18 cellular contexts compared by ENCODE assay signal in the genomic region with DNA sequence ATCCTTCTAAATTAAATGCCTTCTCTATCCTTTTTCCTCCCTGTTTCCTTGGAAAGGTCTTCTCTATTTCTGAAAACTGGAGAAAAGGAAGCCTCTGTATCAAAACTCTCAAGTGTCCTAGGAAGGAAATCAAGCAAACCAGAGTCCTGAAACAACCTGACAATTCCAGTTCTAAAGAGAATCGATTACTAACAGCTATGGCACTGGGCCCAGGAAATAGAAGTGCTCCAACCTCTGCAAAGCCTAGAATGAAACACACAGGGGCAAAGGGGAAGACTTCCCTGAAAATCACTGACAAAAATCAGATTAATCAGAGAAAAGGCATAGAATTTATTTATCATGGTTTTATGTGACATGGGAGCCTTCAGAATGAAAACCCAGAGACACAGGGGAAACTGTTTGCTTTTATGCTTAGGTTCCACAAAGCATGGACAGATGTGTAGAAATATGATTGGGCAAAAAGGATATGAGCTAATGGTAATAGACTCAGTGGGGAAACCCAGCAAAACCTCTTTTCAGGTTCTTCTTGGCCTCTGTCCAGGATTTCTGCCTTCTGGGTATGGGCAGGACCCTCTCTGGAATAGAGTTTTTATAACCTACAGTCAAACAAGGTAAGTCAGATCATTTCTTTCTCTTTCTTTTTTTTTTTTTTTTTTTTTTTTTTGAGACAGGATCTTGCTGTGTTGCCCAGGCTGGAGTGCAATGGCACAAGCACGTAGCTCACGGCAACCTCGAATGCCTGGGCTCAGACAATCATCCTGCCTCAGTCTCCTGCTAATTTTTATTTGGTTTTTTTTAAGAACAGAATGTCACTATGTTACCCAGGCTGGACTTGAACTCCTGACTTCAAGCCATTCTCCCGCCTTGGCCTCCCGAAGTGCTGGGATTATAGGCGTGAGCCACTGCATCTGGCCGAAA.
A peak's percentile ranks its signal among the peaks of the same experiment; 100 is the strongest.
DNase-seq lines count a peak whose midpoint lies in the region; ATAC-seq, FAIRE-seq and TF ChIP-seq lines count a peak whose summit lies in the region.
"Had no signal": no experiment of that assay in that cellular context is flagged by ENCODE, and none has a peak within 500 bp of the region (broad histone marks: within the 10 kb centered on the region; RNA-seq: fewer than 3 reads in every experiment).

No MANE protein-coding gene starts in this region.

- DNase-seq in NCI-H510A treated with DMSO at 0.1 percent for 48 hours (lab: John Stamatoyannopoulos, UW) (peak; percentile 19), NCI-H510A (lab: John Stamatoyannopoulos, UW) (no peak), T-helper 17 cell (no peak), kidney (no peak), thyroid gland (peak; percentile 46 to 47), NCI-H187 treated with DMSO at 0.1 percent for 48 hours (lab: John Stamatoyannopoulos, UW) (no peak), NCI-H2227 (lab: John Stamatoyannopoulos, UW; ENCODE audit: unreplicated experiment) (no peak), NCI-H226 (no peak)
- DNase-seq: ACHN; activated CD4-positive, alpha-beta T cell treated with anti-CD3 and anti-CD28 coated beads for 4 hours; activated CD8-positive, alpha-beta memory T cell treated with anti-CD3 and anti-CD28 coated beads, Interleukin-2, amount 10 ng/mL, durations not matched to agents 7 days and 5 days; gastrocnemius medialis; MV-4-11; stimulated activated CD8-positive, alpha-beta memory T cell treated with anti-CD3 and anti-CD28 coated beads, Interleukin-4, amount 100 ng/mL, for 48 hours had no signal

- no peak for TF ChIP-seq POLR2A in thyroid gland (IDR thresholded peaks at IDR 0.05)

- H3K4me3 ChIP-seq in kidney (ENCODE audit: low read length in 2 of 2) (no peak overlapping the region), thyroid gland (replicated peaks in 1 of 3) (no peak overlapping the region)
- H3K4me3 ChIP-seq: gastrocnemius medialis had no signal

- no peak for FAIRE-seq in kidney (lab: Jason Lieb, UNC)
- FAIRE-seq: endothelial cell of umbilical vein had no signal

- ATAC-seq in T-helper 17 cell = no peak
- ATAC-seq: activated CD8-positive, alpha-beta memory T cell treated with anti-CD3 and anti-CD28 coated beads, Interleukin-2, amount 10 ng/mL, durations not matched to agents 7 days and 5 days; activated T-helper 17 cell treated with anti-CD3 and anti-CD28 coated beads, Interleukin-2, amount 50 U/mL, for 72 hours; gastrocnemius medialis had no signal

- 82 to 86% methylated on average over 8 of the region's 8 CpGs for WGBS in thyroid gland, 2 donors

- H3K4me1 ChIP-seq in kidney (ENCODE audit: control insufficient read depth in 1 of 2, insufficient read depth in 1 of 2, low read depth in 1 of 2, low read length in 2 of 2) (peaks cover 0 to 2% of the 10 kb centered on the region in 2 donors), thyroid gland (peaks cover 35 to 44% of the 10 kb centered on the region in 2 donors)
- H3K4me1 ChIP-seq: gastrocnemius medialis had no signal

- H3K27me3 Mint-ChIP-seq in T-helper 17 cell = peaks cover 19% of the 10 kb centered on the region

- H3K36me3 Mint-ChIP-seq in T-helper 17 cell (ENCODE audit: low read depth) = no peaks in the 10 kb centered on the region
- H3K36me3 Mint-ChIP-seq: activated CD8-positive, alpha-beta memory T cell treated with anti-CD3 and anti-CD28 coated beads, Interleukin-2, amount 10 ng/mL, durations not matched to agents 7 days and 5 days had no signal

- no peak overlapping the region for H3K9ac ChIP-seq in kidney (ENCODE audit: low read length in 2 of 2)

- TF ChIP-seq CTCF in kidney (IDR thresholded peaks at IDR 0.05; ENCODE audit: borderline replicate concordance, extremely low read depth, insufficient read depth) = no peak
- TF ChIP-seq CTCF in thyroid gland (IDR thresholded peaks at IDR 0.05) = no peak

- H3K27ac ChIP-seq in kidney (ENCODE audit: low read depth in 2 of 2, low read length in 2 of 2) (peak overlapping the region; percentile 13 to 16), thyroid gland (peak overlapping the region; percentile 39 to 60 (median 49))
- H3K27ac ChIP-seq: gastrocnemius medialis had no signal

- H3K27ac Mint-ChIP-seq in T-helper 17 cell = no peak overlapping the region
- H3K27ac Mint-ChIP-seq: activated CD8-positive, alpha-beta memory T cell treated with anti-CD3 and anti-CD28 coated beads, Interleukin-2, amount 10 ng/mL, durations not matched to agents 7 days and 5 days; activated T-helper 17 cell treated with anti-CD3 and anti-CD28 coated beads, Interleukin-2, amount 50 U/mL, for 72 hours; dendritic cell treated with granulocyte-macrophage colony-stimulating factor and Interleukin-4, amounts not matched to agents 40 ng/mL and 50 ng/mL, for 4 days had no signal

- H3K4me1 Mint-ChIP-seq in T-helper 17 cell = no peaks in the 10 kb centered on the region
- H3K4me1 Mint-ChIP-seq: activated CD8-positive, alpha-beta memory T cell treated with anti-CD3 and anti-CD28 coated beads, Interleukin-2, amount 10 ng/mL, durations not matched to agents 7 days and 5 days; activated T-helper 17 cell treated with anti-CD3 and anti-CD28 coated beads, Interleukin-2, amount 50 U/mL, for 72 hours had no signal

- H3K27me3 ChIP-seq in thyroid gland = no peaks in the 10 kb centered on the region
- H3K27me3 ChIP-seq: gastrocnemius medialis had no signal

- no peaks in the 10 kb centered on the region for H3K36me3 ChIP-seq in kidney (ENCODE audit: control insufficient read depth in 1 of 2, insufficient read depth in 2 of 2, low read length in 2 of 2)
- H3K36me3 ChIP-seq in thyroid gland = no peaks in the 10 kb centered on the region
- H3K36me3 ChIP-seq: gastrocnemius medialis had no signal

- H3K4me3 Mint-ChIP-seq in T-helper 17 cell = peak overlapping the region; percentile 12
- H3K4me3 Mint-ChIP-seq: activated CD8-positive, alpha-beta memory T cell treated with anti-CD3 and anti-CD28 coated beads, Interleukin-2, amount 10 ng/mL, durations not matched to agents 7 days and 5 days; activated T-helper 17 cell treated with anti-CD3 and anti-CD28 coated beads, Interleukin-2, amount 50 U/mL, for 72 hours; dendritic cell treated with granulocyte-macrophage colony-stimulating factor and Interleukin-4, amounts not matched to agents 40 ng/mL and 50 ng/mL, for 4 days; neural crest cell had no signal

- intact Hi-C loops in kidney (cut with DNase I) = no loop called here
- intact Hi-C loops in thyroid gland (cut with DNase I) = no loop called here

- H3K9me3 ChIP-seq in T-helper 17 cell (ENCODE audit: control insufficient read depth, low read length, poor library complexity, severe bottlenecking) (no peaks in the 10 kb centered on the region), kidney (ENCODE audit: control insufficient read depth in 1 of 2, low read length in 2 of 2) (no peaks in the 10 kb centered on the region), thyroid gland (no peaks in the 10 kb centered on the region)
- H3K9me3 ChIP-seq: gastrocnemius medialis had no signal

Comparison
In these comparisons a context has a peak if more than half of its experiments do, and no peak if none do; other contexts are left out.
1. DNase-seq: peak in NCI-H510A treated with DMSO at 0.1 percent for 48 hours (single experiment) and thyroid gland (2 of 2); none in NCI-H510A (single experiment), T-helper 17 cell (0 of 3), kidney (single experiment), NCI-H187 treated with DMSO at 0.1 percent for 48 hours (single experiment), NCI-H2227 (single experiment) and NCI-H226 (single experiment).